Comparison of ENCODE assay signal across 1 cellular context in the genomic region with DNA sequence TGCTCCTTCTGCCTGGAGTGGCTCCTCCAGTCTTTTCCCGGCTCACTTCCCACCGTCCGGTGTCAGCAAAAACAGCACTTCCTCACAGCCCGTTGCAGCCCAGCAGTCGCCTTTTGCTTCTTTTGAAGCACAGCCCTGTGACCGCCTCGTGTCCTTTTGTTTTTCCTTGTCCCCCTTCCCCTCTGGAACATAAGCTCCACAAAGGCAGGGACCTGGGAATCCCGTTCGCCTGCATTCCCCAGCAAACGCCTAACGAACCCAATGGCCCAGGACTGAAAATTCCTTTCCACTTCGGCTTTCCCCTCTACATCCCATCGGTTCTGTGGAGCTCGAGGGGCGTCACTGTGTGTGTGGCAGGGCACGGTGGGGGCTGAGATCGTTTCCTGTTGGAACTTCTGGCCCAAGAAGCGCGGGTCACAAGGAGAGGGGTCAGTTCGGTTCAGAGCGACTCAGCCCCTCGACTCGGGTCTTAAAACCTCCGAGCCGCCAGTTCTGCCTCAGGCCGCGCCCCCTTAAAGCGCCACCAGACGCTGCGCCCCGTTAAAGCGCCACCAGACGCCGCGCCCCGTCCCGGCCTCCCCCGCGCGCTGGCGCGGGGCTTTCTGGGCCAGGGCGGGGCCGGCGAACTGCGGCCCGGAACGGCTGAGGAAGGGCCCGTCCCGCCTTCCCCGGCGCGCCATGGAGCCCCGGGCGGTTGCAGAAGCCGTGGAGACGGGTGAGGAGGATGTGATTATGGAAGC.
TF ChIP-seq lines count a peak whose summit lies in the region.

No MANE protein-coding gene starts in this region.

TF ChIP-seq in WTC11, 78 proteins besides CTCF, POLR2A, EP300 and RAD21 (continued from another document and continues in another):
- TF ChIP-seq, protein P1, sequence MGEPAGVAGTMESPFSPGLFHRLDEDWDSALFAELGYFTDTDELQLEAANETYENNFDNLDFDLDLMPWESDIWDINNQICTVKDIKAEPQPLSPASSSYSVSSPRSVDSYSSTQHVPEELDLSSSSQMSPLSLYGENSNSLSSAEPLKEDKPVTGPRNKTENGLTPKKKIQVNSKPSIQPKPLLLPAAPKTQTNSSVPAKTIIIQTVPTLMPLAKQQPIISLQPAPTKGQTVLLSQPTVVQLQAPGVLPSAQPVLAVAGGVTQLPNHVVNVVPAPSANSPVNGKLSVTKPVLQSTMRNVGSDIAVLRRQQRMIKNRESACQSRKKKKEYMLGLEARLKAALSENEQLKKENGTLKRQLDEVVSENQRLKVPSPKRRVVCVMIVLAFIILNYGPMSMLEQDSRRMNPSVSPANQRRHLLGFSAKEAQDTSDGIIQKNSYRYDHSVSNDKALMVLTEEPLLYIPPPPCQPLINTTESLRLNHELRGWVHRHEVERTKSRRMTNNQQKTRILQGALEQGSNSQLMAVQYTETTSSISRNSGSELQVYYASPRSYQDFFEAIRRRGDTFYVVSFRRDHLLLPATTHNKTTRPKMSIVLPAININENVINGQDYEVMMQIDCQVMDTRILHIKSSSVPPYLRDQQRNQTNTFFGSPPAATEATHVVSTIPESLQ (CRISPR knock-in tag; IDR thresholded peaks at IDR 0.05): no peak
- TF ChIP-seq, protein P2, sequence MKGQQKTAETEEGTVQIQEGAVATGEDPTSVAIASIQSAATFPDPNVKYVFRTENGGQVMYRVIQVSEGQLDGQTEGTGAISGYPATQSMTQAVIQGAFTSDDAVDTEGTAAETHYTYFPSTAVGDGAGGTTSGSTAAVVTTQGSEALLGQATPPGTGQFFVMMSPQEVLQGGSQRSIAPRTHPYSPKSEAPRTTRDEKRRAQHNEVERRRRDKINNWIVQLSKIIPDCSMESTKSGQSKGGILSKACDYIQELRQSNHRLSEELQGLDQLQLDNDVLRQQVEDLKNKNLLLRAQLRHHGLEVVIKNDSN (CRISPR knock-in tag; IDR thresholded peaks at IDR 0.05): no peak
- no peak for TF ChIP-seq TEAD4 (CRISPR knock-in tag; IDR thresholded peaks at IDR 0.05)
- no peak for TF ChIP-seq CBFB (CRISPR knock-in tag; IDR thresholded peaks at IDR 0.05; ENCODE audit: low read depth)
- TF ChIP-seq, protein P3, sequence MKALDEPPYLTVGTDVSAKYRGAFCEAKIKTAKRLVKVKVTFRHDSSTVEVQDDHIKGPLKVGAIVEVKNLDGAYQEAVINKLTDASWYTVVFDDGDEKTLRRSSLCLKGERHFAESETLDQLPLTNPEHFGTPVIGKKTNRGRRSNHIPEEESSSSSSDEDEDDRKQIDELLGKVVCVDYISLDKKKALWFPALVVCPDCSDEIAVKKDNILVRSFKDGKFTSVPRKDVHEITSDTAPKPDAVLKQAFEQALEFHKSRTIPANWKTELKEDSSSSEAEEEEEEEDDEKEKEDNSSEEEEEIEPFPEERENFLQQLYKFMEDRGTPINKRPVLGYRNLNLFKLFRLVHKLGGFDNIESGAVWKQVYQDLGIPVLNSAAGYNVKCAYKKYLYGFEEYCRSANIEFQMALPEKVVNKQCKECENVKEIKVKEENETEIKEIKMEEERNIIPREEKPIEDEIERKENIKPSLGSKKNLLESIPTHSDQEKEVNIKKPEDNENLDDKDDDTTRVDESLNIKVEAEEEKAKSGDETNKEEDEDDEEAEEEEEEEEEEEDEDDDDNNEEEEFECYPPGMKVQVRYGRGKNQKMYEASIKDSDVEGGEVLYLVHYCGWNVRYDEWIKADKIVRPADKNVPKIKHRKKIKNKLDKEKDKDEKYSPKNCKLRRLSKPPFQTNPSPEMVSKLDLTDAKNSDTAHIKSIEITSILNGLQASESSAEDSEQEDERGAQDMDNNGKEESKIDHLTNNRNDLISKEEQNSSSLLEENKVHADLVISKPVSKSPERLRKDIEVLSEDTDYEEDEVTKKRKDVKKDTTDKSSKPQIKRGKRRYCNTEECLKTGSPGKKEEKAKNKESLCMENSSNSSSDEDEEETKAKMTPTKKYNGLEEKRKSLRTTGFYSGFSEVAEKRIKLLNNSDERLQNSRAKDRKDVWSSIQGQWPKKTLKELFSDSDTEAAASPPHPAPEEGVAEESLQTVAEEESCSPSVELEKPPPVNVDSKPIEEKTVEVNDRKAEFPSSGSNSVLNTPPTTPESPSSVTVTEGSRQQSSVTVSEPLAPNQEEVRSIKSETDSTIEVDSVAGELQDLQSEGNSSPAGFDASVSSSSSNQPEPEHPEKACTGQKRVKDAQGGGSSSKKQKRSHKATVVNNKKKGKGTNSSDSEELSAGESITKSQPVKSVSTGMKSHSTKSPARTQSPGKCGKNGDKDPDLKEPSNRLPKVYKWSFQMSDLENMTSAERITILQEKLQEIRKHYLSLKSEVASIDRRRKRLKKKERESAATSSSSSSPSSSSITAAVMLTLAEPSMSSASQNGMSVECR (CRISPR knock-in tag; IDR thresholded peaks at IDR 0.05; ENCODE audit: borderline replicate concordance): 0 out of 2 replicates have a peak, but pooled peaks have one; percentile 20
- TF ChIP-seq, protein P4, sequence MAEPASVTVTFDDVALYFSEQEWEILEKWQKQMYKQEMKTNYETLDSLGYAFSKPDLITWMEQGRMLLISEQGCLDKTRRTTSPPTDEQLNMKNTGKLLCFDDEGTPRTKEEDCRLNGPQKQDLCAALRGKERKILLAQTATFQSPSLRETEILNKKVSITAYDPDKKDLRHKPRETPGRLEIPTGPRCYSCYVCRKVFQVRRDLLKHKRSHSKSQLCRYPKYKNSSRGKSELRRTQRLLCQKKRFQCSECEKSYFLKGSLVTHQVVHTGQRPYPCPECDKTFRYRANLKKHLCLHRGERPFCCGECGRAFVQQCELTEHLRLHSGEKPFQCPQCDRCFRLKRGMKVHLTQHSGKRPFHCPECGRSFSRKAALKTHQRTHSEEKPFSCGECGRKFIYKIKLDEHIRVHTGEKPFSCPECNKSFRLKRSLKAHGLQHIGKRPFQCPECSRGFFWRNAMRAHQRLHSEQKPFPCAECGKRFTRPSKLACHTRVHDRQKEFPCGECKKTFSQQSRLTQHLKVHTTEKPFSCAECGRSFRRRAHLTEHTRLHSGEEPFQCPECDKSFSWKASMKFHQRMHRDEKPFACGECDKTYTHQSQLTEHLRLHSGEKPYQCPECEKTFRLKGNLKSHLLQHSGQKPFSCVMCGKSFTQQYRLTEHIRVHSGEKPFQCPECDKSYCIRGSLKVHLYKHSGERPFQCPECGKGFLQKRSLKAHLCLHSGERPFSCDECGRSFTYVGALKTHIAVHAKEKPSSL (CRISPR knock-in tag; conservative IDR thresholded peaks at IDR 0.05): no peak
- no peak for TF ChIP-seq HMGA2 (CRISPR knock-in tag; IDR thresholded peaks at IDR 0.05)
- 0 out of 2 replicates have a peak, but pooled peaks have one; percentile 41 for TF ChIP-seq CREM (CRISPR knock-in tag; IDR thresholded peaks at IDR 0.05)
- TF ChIP-seq ZNF423 (CRISPR knock-in tag; IDR thresholded peaks at IDR 0.05): no peak
- TF ChIP-seq ZNF219 (CRISPR knock-in tag; IDR thresholded peaks at IDR 0.05; ENCODE audit: borderline replicate concordance): no peak
- TF ChIP-seq, protein P5, sequence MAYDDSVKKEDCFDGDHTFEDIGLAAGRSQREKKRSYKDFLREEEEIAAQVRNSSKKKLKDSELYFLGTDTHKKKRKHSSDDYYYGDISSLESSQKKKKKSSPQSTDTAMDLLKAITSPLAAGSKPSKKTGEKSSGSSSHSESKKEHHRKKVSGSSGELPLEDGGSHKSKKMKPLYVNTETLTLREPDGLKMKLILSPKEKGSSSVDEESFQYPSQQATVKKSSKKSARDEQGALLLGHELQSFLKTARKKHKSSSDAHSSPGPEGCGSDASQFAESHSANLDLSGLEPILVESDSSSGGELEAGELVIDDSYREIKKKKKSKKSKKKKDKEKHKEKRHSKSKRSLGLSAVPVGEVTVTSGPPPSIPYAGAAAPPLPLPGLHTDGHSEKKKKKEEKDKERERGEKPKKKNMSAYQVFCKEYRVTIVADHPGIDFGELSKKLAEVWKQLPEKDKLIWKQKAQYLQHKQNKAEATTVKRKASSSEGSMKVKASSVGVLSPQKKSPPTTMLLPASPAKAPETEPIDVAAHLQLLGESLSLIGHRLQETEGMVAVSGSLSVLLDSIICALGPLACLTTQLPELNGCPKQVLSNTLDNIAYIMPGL (CRISPR knock-in tag; IDR thresholded peaks at IDR 0.05): peak; percentile 51; the same call in 1 of the 2 replicates
- TF ChIP-seq, protein P6, sequence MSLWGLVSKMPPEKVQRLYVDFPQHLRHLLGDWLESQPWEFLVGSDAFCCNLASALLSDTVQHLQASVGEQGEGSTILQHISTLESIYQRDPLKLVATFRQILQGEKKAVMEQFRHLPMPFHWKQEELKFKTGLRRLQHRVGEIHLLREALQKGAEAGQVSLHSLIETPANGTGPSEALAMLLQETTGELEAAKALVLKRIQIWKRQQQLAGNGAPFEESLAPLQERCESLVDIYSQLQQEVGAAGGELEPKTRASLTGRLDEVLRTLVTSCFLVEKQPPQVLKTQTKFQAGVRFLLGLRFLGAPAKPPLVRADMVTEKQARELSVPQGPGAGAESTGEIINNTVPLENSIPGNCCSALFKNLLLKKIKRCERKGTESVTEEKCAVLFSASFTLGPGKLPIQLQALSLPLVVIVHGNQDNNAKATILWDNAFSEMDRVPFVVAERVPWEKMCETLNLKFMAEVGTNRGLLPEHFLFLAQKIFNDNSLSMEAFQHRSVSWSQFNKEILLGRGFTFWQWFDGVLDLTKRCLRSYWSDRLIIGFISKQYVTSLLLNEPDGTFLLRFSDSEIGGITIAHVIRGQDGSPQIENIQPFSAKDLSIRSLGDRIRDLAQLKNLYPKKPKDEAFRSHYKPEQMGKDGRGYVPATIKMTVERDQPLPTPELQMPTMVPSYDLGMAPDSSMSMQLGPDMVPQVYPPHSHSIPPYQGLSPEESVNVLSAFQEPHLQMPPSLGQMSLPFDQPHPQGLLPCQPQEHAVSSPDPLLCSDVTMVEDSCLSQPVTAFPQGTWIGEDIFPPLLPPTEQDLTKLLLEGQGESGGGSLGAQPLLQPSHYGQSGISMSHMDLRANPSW (CRISPR knock-in tag; conservative IDR thresholded peaks at IDR 0.05; ENCODE audit: low read depth): no peak
- TF ChIP-seq ELF4 (CRISPR knock-in tag; IDR thresholded peaks at IDR 0.05; ENCODE audit: low read depth): no peak
- no peak for TF ChIP-seq MXD4 (CRISPR knock-in tag; IDR thresholded peaks at IDR 0.05; ENCODE audit: borderline replicate concordance)
- TF ChIP-seq, protein P7, sequence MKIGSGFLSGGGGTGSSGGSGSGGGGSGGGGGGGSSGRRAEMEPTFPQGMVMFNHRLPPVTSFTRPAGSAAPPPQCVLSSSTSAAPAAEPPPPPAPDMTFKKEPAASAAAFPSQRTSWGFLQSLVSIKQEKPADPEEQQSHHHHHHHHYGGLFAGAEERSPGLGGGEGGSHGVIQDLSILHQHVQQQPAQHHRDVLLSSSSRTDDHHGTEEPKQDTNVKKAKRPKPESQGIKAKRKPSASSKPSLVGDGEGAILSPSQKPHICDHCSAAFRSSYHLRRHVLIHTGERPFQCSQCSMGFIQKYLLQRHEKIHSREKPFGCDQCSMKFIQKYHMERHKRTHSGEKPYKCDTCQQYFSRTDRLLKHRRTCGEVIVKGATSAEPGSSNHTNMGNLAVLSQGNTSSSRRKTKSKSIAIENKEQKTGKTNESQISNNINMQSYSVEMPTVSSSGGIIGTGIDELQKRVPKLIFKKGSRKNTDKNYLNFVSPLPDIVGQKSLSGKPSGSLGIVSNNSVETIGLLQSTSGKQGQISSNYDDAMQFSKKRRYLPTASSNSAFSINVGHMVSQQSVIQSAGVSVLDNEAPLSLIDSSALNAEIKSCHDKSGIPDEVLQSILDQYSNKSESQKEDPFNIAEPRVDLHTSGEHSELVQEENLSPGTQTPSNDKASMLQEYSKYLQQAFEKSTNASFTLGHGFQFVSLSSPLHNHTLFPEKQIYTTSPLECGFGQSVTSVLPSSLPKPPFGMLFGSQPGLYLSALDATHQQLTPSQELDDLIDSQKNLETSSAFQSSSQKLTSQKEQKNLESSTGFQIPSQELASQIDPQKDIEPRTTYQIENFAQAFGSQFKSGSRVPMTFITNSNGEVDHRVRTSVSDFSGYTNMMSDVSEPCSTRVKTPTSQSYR (CRISPR knock-in tag; IDR thresholded peaks at IDR 0.05): no peak
- TF ChIP-seq, protein P8, sequence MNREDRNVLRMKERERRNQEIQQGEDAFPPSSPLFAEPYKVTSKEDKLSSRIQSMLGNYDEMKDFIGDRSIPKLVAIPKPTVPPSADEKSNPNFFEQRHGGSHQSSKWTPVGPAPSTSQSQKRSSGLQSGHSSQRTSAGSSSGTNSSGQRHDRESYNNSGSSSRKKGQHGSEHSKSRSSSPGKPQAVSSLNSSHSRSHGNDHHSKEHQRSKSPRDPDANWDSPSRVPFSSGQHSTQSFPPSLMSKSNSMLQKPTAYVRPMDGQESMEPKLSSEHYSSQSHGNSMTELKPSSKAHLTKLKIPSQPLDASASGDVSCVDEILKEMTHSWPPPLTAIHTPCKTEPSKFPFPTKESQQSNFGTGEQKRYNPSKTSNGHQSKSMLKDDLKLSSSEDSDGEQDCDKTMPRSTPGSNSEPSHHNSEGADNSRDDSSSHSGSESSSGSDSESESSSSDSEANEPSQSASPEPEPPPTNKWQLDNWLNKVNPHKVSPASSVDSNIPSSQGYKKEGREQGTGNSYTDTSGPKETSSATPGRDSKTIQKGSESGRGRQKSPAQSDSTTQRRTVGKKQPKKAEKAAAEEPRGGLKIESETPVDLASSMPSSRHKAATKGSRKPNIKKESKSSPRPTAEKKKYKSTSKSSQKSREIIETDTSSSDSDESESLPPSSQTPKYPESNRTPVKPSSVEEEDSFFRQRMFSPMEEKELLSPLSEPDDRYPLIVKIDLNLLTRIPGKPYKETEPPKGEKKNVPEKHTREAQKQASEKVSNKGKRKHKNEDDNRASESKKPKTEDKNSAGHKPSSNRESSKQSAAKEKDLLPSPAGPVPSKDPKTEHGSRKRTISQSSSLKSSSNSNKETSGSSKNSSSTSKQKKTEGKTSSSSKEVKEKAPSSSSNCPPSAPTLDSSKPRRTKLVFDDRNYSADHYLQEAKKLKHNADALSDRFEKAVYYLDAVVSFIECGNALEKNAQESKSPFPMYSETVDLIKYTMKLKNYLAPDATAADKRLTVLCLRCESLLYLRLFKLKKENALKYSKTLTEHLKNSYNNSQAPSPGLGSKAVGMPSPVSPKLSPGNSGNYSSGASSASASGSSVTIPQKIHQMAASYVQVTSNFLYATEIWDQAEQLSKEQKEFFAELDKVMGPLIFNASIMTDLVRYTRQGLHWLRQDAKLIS (CRISPR knock-in tag; IDR thresholded peaks at IDR 0.05; ENCODE audit: borderline replicate concordance): no peak
- TF ChIP-seq FOXJ3 (CRISPR knock-in tag; IDR thresholded peaks at IDR 0.05; ENCODE audit: borderline replicate concordance): no peak
- TF ChIP-seq ZNF138 (CRISPR knock-in tag; conservative IDR thresholded peaks at IDR 0.05): no peak
- no peak for TF ChIP-seq MYBL2 (CRISPR knock-in tag; IDR thresholded peaks at IDR 0.05)
- TF ChIP-seq RORB (CRISPR knock-in tag; IDR thresholded peaks at IDR 0.05): no peak
- TF ChIP-seq, protein P9, sequence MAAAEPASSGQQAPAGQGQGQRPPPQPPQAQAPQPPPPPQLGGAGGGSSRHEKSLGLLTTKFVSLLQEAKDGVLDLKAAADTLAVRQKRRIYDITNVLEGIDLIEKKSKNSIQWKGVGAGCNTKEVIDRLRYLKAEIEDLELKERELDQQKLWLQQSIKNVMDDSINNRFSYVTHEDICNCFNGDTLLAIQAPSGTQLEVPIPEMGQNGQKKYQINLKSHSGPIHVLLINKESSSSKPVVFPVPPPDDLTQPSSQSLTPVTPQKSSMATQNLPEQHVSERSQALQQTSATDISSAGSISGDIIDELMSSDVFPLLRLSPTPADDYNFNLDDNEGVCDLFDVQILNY (CRISPR knock-in tag; IDR thresholded peaks at IDR 0.05): 0 out of 2 replicates have a peak, but pooled peaks have one; percentile 63
- TF ChIP-seq, protein P10, sequence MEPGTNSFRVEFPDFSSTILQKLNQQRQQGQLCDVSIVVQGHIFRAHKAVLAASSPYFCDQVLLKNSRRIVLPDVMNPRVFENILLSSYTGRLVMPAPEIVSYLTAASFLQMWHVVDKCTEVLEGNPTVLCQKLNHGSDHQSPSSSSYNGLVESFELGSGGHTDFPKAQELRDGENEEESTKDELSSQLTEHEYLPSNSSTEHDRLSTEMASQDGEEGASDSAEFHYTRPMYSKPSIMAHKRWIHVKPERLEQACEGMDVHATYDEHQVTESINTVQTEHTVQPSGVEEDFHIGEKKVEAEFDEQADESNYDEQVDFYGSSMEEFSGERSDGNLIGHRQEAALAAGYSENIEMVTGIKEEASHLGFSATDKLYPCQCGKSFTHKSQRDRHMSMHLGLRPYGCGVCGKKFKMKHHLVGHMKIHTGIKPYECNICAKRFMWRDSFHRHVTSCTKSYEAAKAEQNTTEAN (CRISPR knock-in tag; IDR thresholded peaks at IDR 0.05): 0 out of 2 replicates have a peak, but pooled peaks have one; percentile 48
